ENCODE assay signal across 33 cellular contexts in genomic region chr15:62715946-62716345, GRCh38.
"Had no signal": no experiment of that assay in that cellular context is flagged by ENCODE, and none has a peak within 500 bp of the region (broad histone marks: within the 10 kb centered on the region; RNA-seq: fewer than 3 reads in every experiment).

No MANE protein-coding gene starts in this region.

- H3K36me3 ChIP-seq: brain microvascular endothelial cell, breast epithelium had no signal

- DNase-seq: activated effector memory CD4-positive, alpha-beta T cell treated with anti-CD3 and anti-CD28 coated beads, Interleukin-2, amount 50 U/mL, for 16 hours; activated effector memory CD4-positive, alpha-beta T cell treated with Interleukin-2 at 50 U/mL for 16 hours; activated gamma-delta T cell; activated gamma-delta T cell treated with Interleukin-2 at 50 U/mL for 16 hours; activated naive CD4-positive, alpha-beta T cell; activated naive CD4-positive, alpha-beta T cell treated with anti-CD3 and anti-CD28 coated beads for 36 hours; activated naive CD4-positive, alpha-beta T cell treated with anti-CD3 and anti-CD28 coated beads, Interleukin-2, amount 10 ng/mL, durations not matched to agents 7 days and 5 days; activated naive CD4-positive, alpha-beta T cell treated with anti-CD3 and anti-CD28 coated beads, Interleukin-2, amount 50 U/mL, for 16 hours; activated naive CD4-positive, alpha-beta T cell treated with Interleukin-2 at 50 U/mL for 16 hours; activated naive CD8-positive, alpha-beta T cell treated with anti-CD3 and anti-CD28 coated beads for 36 hours; activated naive CD8-positive, alpha-beta T cell treated with anti-CD3 and anti-CD28 coated beads, Interleukin-2, amount 10 ng/mL, durations not matched to agents 7 days and 5 days; activated naive CD8-positive, alpha-beta T cell treated with anti-CD3 and anti-CD28 coated beads, Interleukin-2, amount 50 U/mL, for 24 hours; activated T-cell treated with anti-CD3 and anti-CD28 coated beads, Interleukin-2, amount 50 U/mL, for 24 hours; activated T-cell treated with anti-CD3 and anti-CD28 coated beads, Interleukin-2, amount 50 U/mL, for 4 hours; activated T-cell treated with anti-CD3 and anti-CD28 coated beads, Interleukin-2, amount 50 U/mL, for 48 hours; activated T-cell treated with anti-CD3 and anti-CD28 coated beads, Interleukin-2, amount 50 U/mL, for 72 hours; adrenal gland; amniotic stem cell; amygdala; anterior cingulate cortex; aorta; body of pancreas; brain microvascular endothelial cell; caudate nucleus; central memory CD4-positive, alpha-beta T cell; cerebellar nuclear complex had no signal

- H3K27ac ChIP-seq: ascending aorta, body of pancreas, brain microvascular endothelial cell, breast epithelium, cardiac muscle cell had no signal

- FAIRE-seq: astrocyte, bronchial epithelial cell had no signal

- H3K4me1 ChIP-seq: adrenal gland, ascending aorta, body of pancreas, breast epithelium had no signal

- H3K4me3 ChIP-seq: adrenal gland, ascending aorta, body of pancreas, breast epithelium, cardiac muscle cell had no signal

- H3K27me3 ChIP-seq: adrenal gland, ascending aorta, body of pancreas, brain microvascular endothelial cell, breast epithelium, cardiac muscle cell had no signal

- H3K9me3 ChIP-seq: adrenal gland, ascending aorta, body of pancreas, breast epithelium had no signal

- ATAC-seq: activated naive CD4-positive, alpha-beta T cell treated with anti-CD3 and anti-CD28 coated beads, Interleukin-2, amount 50 U/mL, for 72 hours; activated naive CD8-positive, alpha-beta T cell treated with anti-CD3 and anti-CD28 coated beads, Interleukin-2, amount 50 U/mL, for 24 hours; activated T-cell treated with anti-CD3 and anti-CD28 coated beads, Interleukin-2, amount 50 U/mL, for 4 hours; activated T-cell treated with anti-CD3 and anti-CD28 coated beads, Interleukin-2, amount 50 U/mL, for 72 hours; activated T-helper 17 cell treated with anti-CD3 and anti-CD28 coated beads, Interleukin-2, amount 50 U/mL, for 72 hours; body of pancreas had no signal
